In genomic region chr6:167143041-167143440, GRCh38 we compare ENCODE assay signal across 22 cellular contexts. TPM values are rescaled to one million over a fixed set of nuclear protein-coding genes. Genes with fewer than 3 reads are reported as not detected.
DNase-seq lines count a peak whose midpoint lies in the region; ATAC-seq and TF ChIP-seq lines count a peak whose summit lies in the region.
"Had no signal": no experiment of that assay in that cellular context is flagged by ENCODE, and none has a peak within 500 bp of the region (broad histone marks: within the 10 kb centered on the region; RNA-seq: fewer than 3 reads in every experiment).

No MANE protein-coding gene starts in this region.

- TF ChIP-seq CTCF in activated B cell treated with CpG ODN at 0.5 μM for 24 hours (IDR thresholded peaks at IDR 0.05) (no peak), psoas muscle (IDR thresholded peaks at IDR 0.05) (no peak)

- no peak overlapping the region for H2BK12ac ChIP-seq in neuronal stem cell (ENCODE audit: low read length)

- no CpG with 5 or more reads among the region's 9 CpGs for WGBS in neuronal stem cell (ENCODE audit: extremely low coverage in 2 of 2, insufficient read length in 2 of 2, insufficient replicate concordance in 1 of 2), 2 donors
- WGBS in psoas muscle, 3 donors, result 84 to 88% (median 87%) methylated on average over 9 of the region's 9 CpGs

- no peaks in the 10 kb centered on the region for H3K79me1 ChIP-seq in neuronal stem cell (ENCODE audit: low read depth, low read length)

- no peak overlapping the region for H3K4me3 Mint-ChIP-seq in CD4-positive, CD25-positive, alpha-beta regulatory T cell
- H3K4me3 Mint-ChIP-seq in activated B cell treated with CpG ODN at 0.5 μM for 24 hours, result no peak overlapping the region
- H3K4me3 Mint-ChIP-seq: CD14-positive monocyte had no signal

- intact Hi-C loops in activated B cell treated with CpG ODN at 0.5 μM for 24 hours (cut with micrococcal nuclease) (loop anchor here (2.0 kb wide), 1 partner anchor 154 kb away; no protein-coding TSS in a partner anchor), psoas muscle (cut with DNase I) (loop anchor here (5.0 to 10.0 kb wide), 2 partner anchors 366 to 368 kb away; no protein-coding TSS in a partner anchor), left colon (cut with DNase I, micrococcal nuclease) (loop anchor here in 1 of 2 donors (5.0 kb wide), 1 partner anchor 146 kb away; the partner anchor contains the start of gene CEP43)

- H3K4me1 ChIP-seq in CD4-positive, CD25-positive, alpha-beta regulatory T cell (ENCODE audit: control insufficient read depth, insufficient read depth, low read length, poor library complexity, severe bottlenecking), result peaks cover 8% of the 10 kb centered on the region
- H3K4me1 ChIP-seq in neuronal stem cell (ENCODE audit: control insufficient read depth in 2 of 2, insufficient read depth in 1 of 2, low read depth in 1 of 2, low read length in 2 of 2), result peaks cover 12 to 22% of the 10 kb centered on the region in 2 donors
- no peaks in the 10 kb centered on the region for H3K4me1 ChIP-seq in psoas muscle
- H3K4me1 ChIP-seq: BE2C had no signal

- H3K4me2 ChIP-seq in neuronal stem cell (ENCODE audit: insufficient read depth, low read length, poor library complexity, severe bottlenecking), result no peak overlapping the region

- H3K36me3 ChIP-seq in CD4-positive, CD25-positive, alpha-beta regulatory T cell (ENCODE audit: control insufficient read depth, insufficient read depth, low read length), result peaks cover 3% of the 10 kb centered on the region
- H3K36me3 ChIP-seq in neuronal stem cell (replicated peaks in 1 of 2; ENCODE audit: control insufficient read depth in 2 of 2, insufficient read depth in 2 of 2, low read length in 2 of 2) (no peaks in the 10 kb centered on the region), psoas muscle (ENCODE audit: insufficient read depth in 1 of 2, low read depth in 1 of 2) (no peaks in the 10 kb centered on the region)
- H3K36me3 ChIP-seq: BE2C; BLaER1 treated with 17β-estradiol and CSF1 and Interleukin-3, amounts not matched to agents 10 nM and 100 nM had no signal

- no peak overlapping the region for H3K4ac ChIP-seq in neuronal stem cell (ENCODE audit: low read length)

- no peak overlapping the region for H2BK15ac ChIP-seq in neuronal stem cell (ENCODE audit: low read length)

- no peak overlapping the region for H3K9ac ChIP-seq in neuronal stem cell (ENCODE audit: low read depth, low read length, poor library complexity)
- H3K9ac ChIP-seq: BLaER1 treated with 17β-estradiol and CSF1 and Interleukin-3, amounts not matched to agents 10 nM and 100 nM had no signal

- no peak for DNase-seq in CD4-positive, CD25-positive, alpha-beta regulatory T cell
- DNase-seq in activated B cell treated with CpG ODN at 0.5 μM for 24 hours (no peak), neuronal stem cell (ENCODE audit: low spot score) (no peak), psoas muscle (no peak), left colon (no peak)
- DNase-seq: BE2C; Calu3; CD4-positive, alpha-beta memory T cell; COR-L47; DMS53; DMS79 treated with DMSO at 0.1 percent for 48 hours; GF-D8; GOT3; H7; HCEC 1CT had no signal

- peaks cover 12 to 34% (median 16%) of the 10 kb centered on the region in 4 donors for H3K4me1 Mint-ChIP-seq in CD4-positive, CD25-positive, alpha-beta regulatory T cell
- peaks cover 49% of the 10 kb centered on the region for H3K4me1 Mint-ChIP-seq in activated B cell treated with CpG ODN at 0.5 μM for 24 hours

- no peak overlapping the region for H2AFZ ChIP-seq in neuronal stem cell (ENCODE audit: low read length)

- no peak overlapping the region for H4K91ac ChIP-seq in neuronal stem cell (ENCODE audit: low read depth, low read length, poor library complexity)

- H3K27me3 ChIP-seq in CD4-positive, CD25-positive, alpha-beta regulatory T cell (ENCODE audit: control insufficient read depth, insufficient read depth, low read length), result no peaks in the 10 kb centered on the region
- H3K27me3 ChIP-seq in neuronal stem cell (ENCODE audit: control insufficient read depth in 3 of 3, insufficient read depth in 3 of 3, low read depth in 1 of 3, low read length in 3 of 3) (peaks cover 0 to 16% (median 1%) of the 10 kb centered on the region in 3 experiments), psoas muscle (ENCODE audit: insufficient read depth in 3 of 3, low read length in 2 of 3) (peaks cover 0 to 14% (median 4%) of the 10 kb centered on the region in 3 donors)
- H3K27me3 ChIP-seq: BE2C had no signal

- no peak overlapping the region for H2BK120ac ChIP-seq in neuronal stem cell (ENCODE audit: low read depth, low read length)

- no peaks in the 10 kb centered on the region for H3K36me3 Mint-ChIP-seq in CD4-positive, CD25-positive, alpha-beta regulatory T cell
- peaks cover 8% of the 10 kb centered on the region for H3K36me3 Mint-ChIP-seq in activated B cell treated with CpG ODN at 0.5 μM for 24 hours (ENCODE audit: low read depth)
- H3K36me3 Mint-ChIP-seq: CD14-positive monocyte had no signal

- peak overlapping the region in 2 of 3 donors; percentile 38 to 67 for H3K27ac Mint-ChIP-seq in CD4-positive, CD25-positive, alpha-beta regulatory T cell
- H3K27ac Mint-ChIP-seq in activated B cell treated with CpG ODN at 0.5 μM for 24 hours, result peak overlapping the region; percentile 30

- H3K9me3 Mint-ChIP-seq in CD4-positive, CD25-positive, alpha-beta regulatory T cell, result peaks cover 0 to 2% (median 0%) of the 10 kb centered on the region in 7 donors
- H3K9me3 Mint-ChIP-seq in activated B cell treated with CpG ODN at 0.5 μM for 24 hours, result no peaks in the 10 kb centered on the region
- H3K9me3 Mint-ChIP-seq: CD4-positive, alpha-beta memory T cell had no signal

- ATAC-seq in CD4-positive, CD25-positive, alpha-beta regulatory T cell (ENCODE audit: low read depth in 2 of 2), result no peak
- ATAC-seq in activated B cell treated with CpG ODN at 0.5 μM for 24 hours (ENCODE audit: low read depth) (no peak), psoas muscle (no peak), left colon (no peak), GM19035 (IDR thresholded peaks at IDR 0.05; ENCODE audit: unreplicated experiment) (no peak)

- no peak overlapping the region for H3K23ac ChIP-seq in neuronal stem cell (ENCODE audit: low read depth, low read length, poor library complexity)

- H3K14ac ChIP-seq in neuronal stem cell (ENCODE audit: low read length), result peak overlapping the region; percentile 10

- H3K18ac ChIP-seq in neuronal stem cell (ENCODE audit: low read length), result no peak overlapping the region

- H3K27me3 Mint-ChIP-seq in CD4-positive, CD25-positive, alpha-beta regulatory T cell, result no peaks in the 10 kb centered on the region
- no peaks in the 10 kb centered on the region for H3K27me3 Mint-ChIP-seq in activated B cell treated with CpG ODN at 0.5 μM for 24 hours

- H3K27ac ChIP-seq in CD4-positive, CD25-positive, alpha-beta regulatory T cell (ENCODE audit: insufficient read depth, low read length, poor library complexity, severe bottlenecking), result no peak overlapping the region
- H3K27ac ChIP-seq in neuronal stem cell (replicated peaks; ENCODE audit: low read length), result no peak overlapping the region
- no peak overlapping the region for H3K27ac ChIP-seq in psoas muscle
- H3K27ac ChIP-seq: BLaER1 treated with 17β-estradiol and CSF1 and Interleukin-3, amounts not matched to agents 10 nM and 100 nM had no signal

- no peak overlapping the region for H2BK5ac ChIP-seq in neuronal stem cell (ENCODE audit: low read length)

- POLR2A ChIA-PET in activated B cell treated with CpG ODN at 0.5 μM for 24 hours (lab: Charles Lee), result interaction anchor here (0.9 to 26.6 kb wide), 2 partner anchors 52 to 155 kb away, joined by 3 to 970 read pairs; no protein-coding TSS in a partner anchor

- CTCF ChIA-PET in activated B cell treated with CpG ODN at 0.5 μM for 24 hours (lab: Charles Lee), result interaction anchor here (1.2 to 8.6 kb wide), 7 partner anchors 9 to 368 kb away, joined by 3 to 145 read pairs (median 20); partner anchors contain the start of genes CCR6 and CEP43

- no peak overlapping the region for H3K4me3 ChIP-seq in CD4-positive, CD25-positive, alpha-beta regulatory T cell (ENCODE audit: low read depth, low read length)
- no peak overlapping the region for H3K4me3 ChIP-seq in neuronal stem cell (ENCODE audit: low read length in 2 of 2)
- H3K4me3 ChIP-seq in psoas muscle, result no peak overlapping the region
- H3K4me3 ChIP-seq: BLaER1 treated with 17β-estradiol and CSF1 and Interleukin-3, amounts not matched to agents 10 nM and 100 nM had no signal

- no peaks in the 10 kb centered on the region for H3K9me3 ChIP-seq in CD4-positive, CD25-positive, alpha-beta regulatory T cell (ENCODE audit: control insufficient read depth in 2 of 2, low read length in 2 of 2)
- H3K9me3 ChIP-seq in neuronal stem cell (replicated peaks in 1 of 2; ENCODE audit: control insufficient read depth in 2 of 2, insufficient read depth in 1 of 2, low read depth in 1 of 2, low read length in 2 of 2) (peaks cover 0 to 4% of the 10 kb centered on the region in 2 donors), psoas muscle (no peaks in the 10 kb centered on the region)
- H3K9me3 ChIP-seq: BE2C had no signal

- no peak overlapping the region for H4K8ac ChIP-seq in neuronal stem cell (ENCODE audit: low read depth, low read length)

- H2AK5ac ChIP-seq in neuronal stem cell (ENCODE audit: low read depth, low read length), result peak overlapping the region; percentile 61

RNA-seq across cellular contexts. Expression of gene GPR31, which starts 14.7 kb away (rescaled TPM):
- total RNA-seq in CD4-positive, CD25-positive, alpha-beta regulatory T cell, result not detected
- polyA plus RNA-seq in CD4-positive, CD25-positive, alpha-beta regulatory T cell, result not detected
- total RNA-seq in activated B cell treated with CpG ODN at 0.5 μM for 24 hours (not detected in 2 replicates), psoas muscle (not detected), left colon (not detected)
- polyA plus RNA-seq in neuronal stem cell (2013, experiment 1 of 2), result not detected
- not detected for polyA plus RNA-seq in neuronal stem cell (2013, experiment 2 of 2)
- polyA plus RNA-seq in psoas muscle, result not detected
- total RNA-seq: A172; A673; Calu3; CD4-positive, alpha-beta memory T cell; Daoy; G401; H7 had no signal
- polyA plus RNA-seq: CD14-positive monocyte; CD4-positive, alpha-beta memory T cell had no signal

RNA-seq across cellular contexts. Expression of gene CCR6, which starts 20.1 kb away (rescaled TPM):
- total RNA-seq in CD4-positive, CD25-positive, alpha-beta regulatory T cell, result 40.8 TPM
- polyA plus RNA-seq in CD4-positive, CD25-positive, alpha-beta regulatory T cell, result 10 to 100 TPM; 52.7 to 97.3 (median 79.0) TPM
- total RNA-seq in activated B cell treated with CpG ODN at 0.5 μM for 24 hours, result 26.2 and 28.9 TPM in 2 replicates
- polyA plus RNA-seq in neuronal stem cell (2013, experiment 1 of 2), result not detected
- not detected for polyA plus RNA-seq in neuronal stem cell (2013, experiment 2 of 2)
- not detected for total RNA-seq in psoas muscle
- under 1 TPM in 2 of 3 donors, not detected in 1; 0.01 to 0.05 TPM for polyA plus RNA-seq in psoas muscle
- under 1 TPM; 0.21 to 0.31 TPM for total RNA-seq in left colon
- total RNA-seq: A172, A673, Calu3, Daoy, G401, H7 had no signal

Comparison
In these comparisons a context has a peak if more than half of its experiments do, and no peak if none do; other contexts are left out.
1. RNA of gene CCR6, which starts 20.1 kb away (total RNA-seq): 40.8 TPM in CD4-positive, CD25-positive, alpha-beta regulatory T cell (single experiment) and 26.2 to 28.9 TPM in activated B cell treated with CpG ODN at 0.5 μM for 24 hours; 0.21 to 0.31 TPM in left colon and not detected in psoas muscle; every median in the first group is over 10 times any median in the second.